Comparison of ENCODE assay signal across 1 cellular context in the genomic region with DNA sequence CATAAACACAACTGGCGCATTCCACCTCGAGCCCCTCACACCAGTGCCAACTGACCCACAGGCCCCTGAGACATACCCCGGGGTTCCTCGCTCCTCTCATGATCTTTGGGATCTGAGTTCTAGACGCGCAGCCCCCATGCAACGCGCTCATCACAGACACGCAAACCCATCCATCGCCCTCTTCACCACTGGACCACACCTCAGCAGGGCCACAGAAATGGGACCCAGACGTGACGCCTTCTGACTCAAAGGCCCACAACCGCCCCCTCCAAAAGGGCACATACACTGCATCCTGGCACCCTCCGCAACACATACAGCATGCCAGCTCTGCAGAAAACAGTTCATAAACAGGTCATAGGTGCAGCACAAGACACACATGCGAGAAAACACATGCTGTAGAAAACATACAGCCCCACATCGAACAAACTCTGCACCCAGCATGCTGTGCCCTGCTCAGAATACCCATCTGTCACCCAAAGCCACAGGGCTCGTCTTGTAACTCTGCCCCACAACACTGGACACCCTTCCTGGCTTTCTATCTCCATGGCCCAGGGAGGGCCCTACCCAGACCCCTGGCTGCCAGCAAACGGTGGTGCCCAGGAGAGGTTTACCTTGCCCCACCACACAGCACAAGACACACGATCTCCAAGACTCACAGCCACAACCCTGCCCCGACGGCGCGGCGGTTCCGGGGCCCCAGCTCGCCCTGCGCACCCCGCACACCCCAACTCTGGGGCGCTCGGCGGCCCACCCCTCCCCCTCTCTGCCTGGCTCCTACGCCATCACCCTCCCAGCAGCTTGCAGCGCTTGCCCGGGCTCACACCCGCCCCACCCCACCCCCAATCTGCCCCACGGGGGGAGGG.
TF ChIP-seq lines count a peak whose summit lies in the region.

No MANE protein-coding gene starts in this region.

TF ChIP-seq in endothelial cell of umbilical vein, 7 proteins besides CTCF, POLR2A, EP300 and RAD21:
- TF ChIP-seq POLR2AphosphoS5 (IDR thresholded peaks at IDR 0.05; ENCODE audit: insufficient read depth, low read depth, low read length) (peak; percentile 9), MYC (IDR thresholded peaks at IDR 0.05; ENCODE audit: low read depth, low read length) (no peak)
